ENCODE assay signal across 9 cellular contexts in the genomic region with DNA sequence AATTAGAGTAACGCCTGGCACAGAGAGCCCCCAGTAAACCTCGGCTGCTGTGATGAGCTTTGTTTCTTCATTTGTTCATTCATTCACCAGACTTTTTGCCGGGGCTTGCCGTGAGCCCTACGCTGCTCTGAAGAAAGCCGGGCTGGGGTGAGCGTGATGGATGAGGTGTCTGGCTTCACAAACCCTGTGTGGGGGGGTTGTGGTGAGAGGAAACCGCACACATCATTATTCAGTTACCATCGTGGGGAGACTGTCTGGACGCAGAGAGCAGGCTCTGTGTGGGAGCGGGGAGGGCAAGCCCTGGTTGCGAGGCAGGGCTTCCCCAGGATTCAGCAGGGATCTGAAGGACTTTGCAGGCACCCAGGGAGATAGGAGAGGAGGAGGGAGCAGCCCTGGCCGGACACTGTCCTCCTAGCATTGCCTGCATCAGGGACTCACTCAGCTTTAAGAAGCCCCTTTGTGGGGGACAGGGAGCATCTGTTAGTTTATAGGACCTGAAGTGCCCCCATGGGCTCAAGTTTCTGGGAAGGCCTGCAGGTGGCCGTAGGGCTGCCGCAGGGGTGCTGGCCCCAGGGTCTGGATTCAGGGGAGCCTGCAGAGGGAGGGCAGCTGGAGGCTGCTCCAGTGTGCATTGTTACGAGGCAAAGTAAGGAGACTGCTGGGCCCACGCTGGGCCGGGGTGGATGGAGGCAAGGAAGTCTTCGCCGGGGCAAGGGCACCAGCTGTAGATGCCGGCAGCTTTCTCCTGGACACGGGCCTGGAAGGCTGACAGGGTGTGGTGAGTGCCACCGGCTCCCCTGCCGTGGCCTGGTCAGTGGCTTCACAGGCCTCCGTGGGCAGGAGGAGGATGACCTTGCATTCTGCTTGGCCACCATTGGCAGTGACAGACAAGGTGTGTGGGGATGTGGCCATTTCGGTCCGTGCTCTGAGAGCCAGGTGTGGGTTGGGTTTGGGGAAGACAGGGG.
DNase-seq lines count a peak whose midpoint lies in the region; ATAC-seq and TF ChIP-seq lines count a peak whose summit lies in the region.
"Had no signal": no experiment of that assay in that cellular context is flagged by ENCODE, and none has a peak within 500 bp of the region (broad histone marks: within the 10 kb centered on the region; RNA-seq: fewer than 3 reads in every experiment).

No MANE protein-coding gene starts in this region.

- ATAC-seq in heart left ventricle (no peak), GM21381 (IDR thresholded peaks at IDR 0.05; ENCODE audit: unreplicated experiment) (no peak), HG03378 (IDR thresholded peaks at IDR 0.05; ENCODE audit: unreplicated experiment) (no peak), GM19467 (IDR thresholded peaks at IDR 0.05; ENCODE audit: unreplicated experiment) (no peak)
- ATAC-seq: A549 had no signal

- peak in 1 of 2 donors; percentile 83 for DNase-seq in cardiac muscle cell (ENCODE audit: low read depth in 1 of 2, low spot score in 1 of 2)
- no peak for DNase-seq in heart left ventricle
- DNase-seq in activated CD8-positive, alpha-beta memory T cell treated with anti-CD3 and anti-CD28 coated beads for 24 hours = peak; percentile 87
- DNase-seq in esophagus muscularis mucosa (ENCODE audit: extremely low spot score) = no peak
- DNase-seq in stimulated activated CD4-positive, alpha-beta T cell treated with anti-CD3 and anti-CD28 coated beads, Interleukin-1b, Interleukin-23, amount 100 ng/mL, for 4 hours (ENCODE audit: low read depth in 2 of 2) = peak; percentile 58 to 63

- H3K36me3 ChIP-seq in cardiac muscle cell (no peaks in the 10 kb centered on the region), heart left ventricle (no peaks in the 10 kb centered on the region), esophagus muscularis mucosa (no peaks in the 10 kb centered on the region)

- TF ChIP-seq CTCF in cardiac muscle cell (IDR thresholded peaks at IDR 0.05; ENCODE audit: low read depth, low read length) = no peak
- TF ChIP-seq CTCF in heart left ventricle (IDR thresholded peaks at IDR 0.05) = no peak
- TF ChIP-seq CTCF in esophagus muscularis mucosa (IDR thresholded peaks at IDR 0.05) = no peak

- WGBS in heart left ventricle, 4 donors = 82 to 84% (median 84%) methylated on average over 16 to 27 of the region's 27 CpGs
- WGBS in esophagus muscularis mucosa = 40% methylated on average over 22 of the region's 27 CpGs

- H3K4me3 ChIP-seq in cardiac muscle cell (no peak overlapping the region), heart left ventricle (no peak overlapping the region), esophagus muscularis mucosa (no peak overlapping the region)
- H3K4me3 ChIP-seq: A549 had no signal

- no peaks in the 10 kb centered on the region for H3K9me3 ChIP-seq in cardiac muscle cell (ENCODE audit: low read depth)
- no peaks in the 10 kb centered on the region for H3K9me3 ChIP-seq in heart left ventricle
- H3K9me3 ChIP-seq in esophagus muscularis mucosa = no peaks in the 10 kb centered on the region
- H3K9me3 ChIP-seq: A549 had no signal

- no peaks in the 10 kb centered on the region for H3K27me3 ChIP-seq in cardiac muscle cell
- no peaks in the 10 kb centered on the region for H3K27me3 ChIP-seq in heart left ventricle
- no peaks in the 10 kb centered on the region for H3K27me3 ChIP-seq in esophagus muscularis mucosa

- H3K27ac ChIP-seq in cardiac muscle cell (peak overlapping the region; percentile 96), heart left ventricle (peak overlapping the region in 6 of 12 donors; percentile 1 to 88 (median 72)), esophagus muscularis mucosa (replicated peaks in 1 of 4) (peak overlapping the region; percentile 89 to 94 (median 92))

- intact Hi-C loops in heart left ventricle (cut with DNase I) = loop anchor here in 1 of 10 donors (5.0 kb wide), 1 partner anchor 43 kb away; no protein-coding TSS in a partner anchor
- intact Hi-C loops in esophagus muscularis mucosa (cut with DNase I) = no loop called here

- no peak for TF ChIP-seq POLR2A in heart left ventricle (IDR thresholded peaks at IDR 0.05)
- TF ChIP-seq POLR2A in esophagus muscularis mucosa (IDR thresholded peaks at IDR 0.05; ENCODE audit: low read depth) = no peak

- TF ChIP-seq EP300 in esophagus muscularis mucosa (IDR thresholded peaks at IDR 0.05) = no peak

- H3K4me1 ChIP-seq in cardiac muscle cell (ENCODE audit: low read depth) (peaks cover 83% of the 10 kb centered on the region), heart left ventricle (peaks cover 21 to 99% (median 82%) of the 10 kb centered on the region in 12 donors), esophagus muscularis mucosa (peaks cover 99 to 100% (median 100%) of the 10 kb centered on the region in 4 donors)

Comparison
In these comparisons a context has a peak if more than half of its experiments do, and no peak if none do; other contexts are left out.
1. DNase-seq: peak in activated CD8-positive, alpha-beta memory T cell treated with anti-CD3 and anti-CD28 coated beads for 24 hours (single experiment) and stimulated activated CD4-positive, alpha-beta T cell treated with anti-CD3 and anti-CD28 coated beads, Interleukin-1b, Interleukin-23, amount 100 ng/mL, for 4 hours (2 of 2); none in heart left ventricle (0 of 5) and esophagus muscularis mucosa (single experiment).